9 cellular contexts compared by ENCODE assay signal in genomic region chr3:172516318-172517214, GRCh38. TPM values are rescaled to one million over a fixed set of nuclear protein-coding genes. Genes with fewer than 3 reads are reported as not detected.
DNase-seq lines count a peak whose midpoint lies in the region; ATAC-seq and TF ChIP-seq lines count a peak whose summit lies in the region.
"Had no signal": no experiment of that assay in that cellular context is flagged by ENCODE, and none has a peak within 500 bp of the region (broad histone marks: within the 10 kb centered on the region; RNA-seq: fewer than 3 reads in every experiment).

No MANE protein-coding gene starts in this region.

- H3K27ac ChIP-seq in effector memory CD4-positive, alpha-beta T cell (ENCODE audit: insufficient read depth, low read length, poor library complexity, severe bottlenecking) = peak overlapping the region; percentile 56
- peak overlapping the region; percentile 88 for H3K27ac ChIP-seq in neutrophil
- H3K27ac ChIP-seq: HL-60 had no signal

- in situ Hi-C loops in Caki2 (cut with HindIII; ENCODE audit: low pct_unique_long_range_greater_than_20kb, low sequenced_read_pairs) = no loop called here
- in situ Hi-C loops in GM13977 (cut with MboI; ENCODE audit: low pct_unique_long_range_greater_than_20kb, low sequenced_read_pairs, unreplicated experiment) = no loop called here

- no peak for TF ChIP-seq CTCF in neutrophil (IDR thresholded peaks at IDR 0.05)
- no peak for TF ChIP-seq CTCF in GM13977 (IDR thresholded peaks at IDR 0.05; ENCODE audit: extremely low read depth, insufficient read depth, missing control alignments)

- H3K9me3 ChIP-seq in MG63 (no peaks in the 10 kb centered on the region), neutrophil (no peaks in the 10 kb centered on the region)
- H3K9me3 ChIP-seq in effector memory CD4-positive, alpha-beta T cell (ENCODE audit: control insufficient read depth, low read length) = no peaks in the 10 kb centered on the region

- H3K4me3 ChIP-seq in MG63 (no peak overlapping the region), neutrophil (ENCODE audit: low read depth in 1 of 2, low read length in 1 of 2) (peak overlapping the region; percentile 7 to 12)
- peak overlapping the region; percentile 12 for H3K4me3 ChIP-seq in effector memory CD4-positive, alpha-beta T cell (ENCODE audit: insufficient read depth, low read depth, low read length, poor library complexity, severe bottlenecking)

- ATAC-seq in HG02973 (IDR thresholded peaks at IDR 0.05; ENCODE audit: unreplicated experiment) (no peak), GM18520 (IDR thresholded peaks at IDR 0.05; ENCODE audit: unreplicated experiment) (no peak)

- H3K4me1 ChIP-seq in effector memory CD4-positive, alpha-beta T cell (ENCODE audit: control insufficient read depth, insufficient read depth, low read length, poor library complexity, severe bottlenecking) = peaks cover 67% of the 10 kb centered on the region
- H3K4me1 ChIP-seq in neutrophil (ENCODE audit: control insufficient read depth in 1 of 2, insufficient read depth in 1 of 2, low read depth in 1 of 2, low read length in 1 of 2) = peaks cover 92 to 93% of the 10 kb centered on the region in 2 experiments

- peak; percentile 34 for DNase-seq in Caki2 (ENCODE audit: low read depth)
- DNase-seq in MG63 = peak; percentile 92
- no peak for DNase-seq in effector memory CD4-positive, alpha-beta T cell
- DNase-seq in NK-92 (lab: John Stamatoyannopoulos, UW; ENCODE audit: unreplicated experiment) = no peak
- DNase-seq in GM13977 (ENCODE audit: low spot score) = no peak

- H3K36me3 ChIP-seq in MG63 = no peaks in the 10 kb centered on the region
- peaks cover 7% of the 10 kb centered on the region for H3K36me3 ChIP-seq in effector memory CD4-positive, alpha-beta T cell (ENCODE audit: control insufficient read depth, insufficient read depth, low read length)
- peaks cover 60% of the 10 kb centered on the region for H3K36me3 ChIP-seq in neutrophil

- no peaks in the 10 kb centered on the region for H3K27me3 ChIP-seq in MG63
- H3K27me3 ChIP-seq in effector memory CD4-positive, alpha-beta T cell (replicated peaks; ENCODE audit: control insufficient read depth, insufficient read depth, low read length, poor library complexity, severe bottlenecking) = no peaks in the 10 kb centered on the region
- no peaks in the 10 kb centered on the region for H3K27me3 ChIP-seq in neutrophil

RNA-seq across cellular contexts. Expression of gene TNFSF10, which starts 6.7 kb away (rescaled TPM):
- total RNA-seq in Caki2 (2014; rRNA removed; shearing (Covaris generic); ENCODE audit: low replicate concordance) = 2.2 and 3.4 TPM in 2 replicates
- not detected in 2 replicates for total RNA-seq in MG63 (2014; rRNA removed; shearing (Covaris generic); ENCODE audit: low replicate concordance)

Comparison
In these comparisons a context has a peak if more than half of its experiments do, and no peak if none do; other contexts are left out.
1. DNase-seq: peak in Caki2 (single experiment) and MG63 (single experiment); none in effector memory CD4-positive, alpha-beta T cell (0 of 3), NK-92 (single experiment) and GM13977 (single experiment).